ENCODE assay signal across 2 cellular contexts in the genomic region with DNA sequence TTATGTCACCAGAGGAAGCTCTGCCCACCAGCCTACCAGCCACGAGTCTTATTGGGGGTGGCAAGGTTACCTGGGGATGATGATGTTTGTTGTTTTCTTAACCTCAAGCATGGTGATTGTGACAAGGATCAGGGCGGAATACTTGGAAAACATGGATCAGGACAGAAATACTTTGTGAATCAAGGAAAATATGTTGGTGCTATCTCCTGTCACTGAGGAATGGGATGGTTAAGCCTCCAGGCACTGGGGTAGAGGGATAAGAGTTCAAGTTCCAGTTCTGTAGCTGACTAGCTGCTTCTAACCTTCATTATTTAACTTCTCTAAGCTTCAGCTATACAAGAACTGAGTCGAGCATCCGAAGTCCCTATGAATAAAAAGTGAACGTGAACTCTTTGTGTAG.
TF ChIP-seq lines count a peak whose summit lies in the region.

No MANE protein-coding gene starts in this region.

TF ChIP-seq in IMR-90, 13 proteins besides CTCF, POLR2A, EP300 and RAD21:
- no peak for TF ChIP-seq MAFK (IDR thresholded peaks at IDR 0.05; ENCODE audit: low read depth, low read length)
- no peak for TF ChIP-seq MAZ (IDR thresholded peaks at IDR 0.05; ENCODE audit: borderline replicate concordance, low read depth, low read length)
- no peak for TF ChIP-seq RFX5 (IDR thresholded peaks at IDR 0.05; ENCODE audit: low read depth, low read length)
- no peak for TF ChIP-seq FOS (IDR thresholded peaks at IDR 0.05; ENCODE audit: low read depth, low read length)
- TF ChIP-seq MXI1 (IDR thresholded peaks at IDR 0.05; ENCODE audit: borderline replicate concordance, low read depth, low read length), result no peak
- TF ChIP-seq CHD1 (IDR thresholded peaks at IDR 0.05; ENCODE audit: low read depth, low read length), result no peak
- no peak for TF ChIP-seq SMC3 (IDR thresholded peaks at IDR 0.05; ENCODE audit: low read depth, low read length)
- TF ChIP-seq RCOR1 (IDR thresholded peaks at IDR 0.05; ENCODE audit: insufficient replicate concordance, low read length), result no peak
- TF ChIP-seq NFE2L2 (IDR thresholded peaks at IDR 0.05; ENCODE audit: low read depth, low read length), result no peak

TF ChIP-seq in H1, 55 proteins besides CTCF, POLR2A, EP300 and RAD21:
- TF ChIP-seq BACH1 (IDR thresholded peaks at IDR 0.05; ENCODE audit: low read length) (no peak), POLR2AphosphoS5 (IDR thresholded peaks at IDR 0.05; ENCODE audit: low read depth, low read length) (no peak), SIX5 (IDR thresholded peaks at IDR 0.05; ENCODE audit: low read depth, low read length) (no peak)
- TF ChIP-seq, protein P1, sequence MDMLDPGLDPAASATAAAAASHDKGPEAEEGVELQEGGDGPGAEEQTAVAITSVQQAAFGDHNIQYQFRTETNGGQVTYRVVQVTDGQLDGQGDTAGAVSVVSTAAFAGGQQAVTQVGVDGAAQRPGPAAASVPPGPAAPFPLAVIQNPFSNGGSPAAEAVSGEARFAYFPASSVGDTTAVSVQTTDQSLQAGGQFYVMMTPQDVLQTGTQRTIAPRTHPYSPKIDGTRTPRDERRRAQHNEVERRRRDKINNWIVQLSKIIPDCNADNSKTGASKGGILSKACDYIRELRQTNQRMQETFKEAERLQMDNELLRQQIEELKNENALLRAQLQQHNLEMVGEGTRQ (IDR thresholded peaks at IDR 0.05; ENCODE audit: low read length), result no peak
